ENCODE assay signal across 1 cellular context in the genomic region with DNA sequence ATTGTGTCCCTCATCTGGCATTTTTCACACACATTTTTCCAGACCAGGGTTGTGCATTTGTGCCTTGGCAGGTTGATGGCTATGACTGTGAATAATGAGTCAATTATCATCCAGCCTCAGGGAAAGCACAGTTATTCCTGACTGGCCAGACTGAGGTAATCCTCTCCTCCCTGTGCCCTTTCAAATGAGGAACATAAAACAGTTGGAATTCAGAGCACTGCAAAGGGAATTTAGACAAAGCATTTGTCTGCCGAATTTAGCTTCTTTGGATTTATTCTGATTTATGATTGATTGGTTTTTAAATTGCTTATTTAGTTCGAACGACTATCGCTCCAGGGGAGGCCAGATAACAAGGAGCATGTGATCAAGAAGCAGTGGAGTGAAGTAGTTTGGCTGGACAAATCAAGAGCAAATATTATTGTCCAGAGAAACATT.
TF ChIP-seq lines count a peak whose summit lies in the region.

No MANE protein-coding gene starts in this region.

TF ChIP-seq in SK-N-SH, 30 proteins besides CTCF, POLR2A, EP300 and RAD21 (continued from another document):
- TF ChIP-seq, protein P1, sequence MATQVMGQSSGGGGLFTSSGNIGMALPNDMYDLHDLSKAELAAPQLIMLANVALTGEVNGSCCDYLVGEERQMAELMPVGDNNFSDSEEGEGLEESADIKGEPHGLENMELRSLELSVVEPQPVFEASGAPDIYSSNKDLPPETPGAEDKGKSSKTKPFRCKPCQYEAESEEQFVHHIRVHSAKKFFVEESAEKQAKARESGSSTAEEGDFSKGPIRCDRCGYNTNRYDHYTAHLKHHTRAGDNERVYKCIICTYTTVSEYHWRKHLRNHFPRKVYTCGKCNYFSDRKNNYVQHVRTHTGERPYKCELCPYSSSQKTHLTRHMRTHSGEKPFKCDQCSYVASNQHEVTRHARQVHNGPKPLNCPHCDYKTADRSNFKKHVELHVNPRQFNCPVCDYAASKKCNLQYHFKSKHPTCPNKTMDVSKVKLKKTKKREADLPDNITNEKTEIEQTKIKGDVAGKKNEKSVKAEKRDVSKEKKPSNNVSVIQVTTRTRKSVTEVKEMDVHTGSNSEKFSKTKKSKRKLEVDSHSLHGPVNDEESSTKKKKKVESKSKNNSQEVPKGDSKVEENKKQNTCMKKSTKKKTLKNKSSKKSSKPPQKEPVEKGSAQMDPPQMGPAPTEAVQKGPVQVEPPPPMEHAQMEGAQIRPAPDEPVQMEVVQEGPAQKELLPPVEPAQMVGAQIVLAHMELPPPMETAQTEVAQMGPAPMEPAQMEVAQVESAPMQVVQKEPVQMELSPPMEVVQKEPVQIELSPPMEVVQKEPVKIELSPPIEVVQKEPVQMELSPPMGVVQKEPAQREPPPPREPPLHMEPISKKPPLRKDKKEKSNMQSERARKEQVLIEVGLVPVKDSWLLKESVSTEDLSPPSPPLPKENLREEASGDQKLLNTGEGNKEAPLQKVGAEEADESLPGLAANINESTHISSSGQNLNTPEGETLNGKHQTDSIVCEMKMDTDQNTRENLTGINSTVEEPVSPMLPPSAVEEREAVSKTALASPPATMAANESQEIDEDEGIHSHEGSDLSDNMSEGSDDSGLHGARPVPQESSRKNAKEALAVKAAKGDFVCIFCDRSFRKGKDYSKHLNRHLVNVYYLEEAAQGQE (IDR thresholded peaks at IDR 0.05; ENCODE audit: low read depth, low read length): no peak
- TF ChIP-seq MXI1 (IDR thresholded peaks at IDR 0.05; ENCODE audit: low read depth, low read length): peak; percentile 44; the same call in 1 of the 2 replicates
- no peak for TF ChIP-seq JUND (IDR thresholded peaks at IDR 0.05)
- no peak for TF ChIP-seq MEF2A (IDR thresholded peaks at IDR 0.05; ENCODE audit: borderline replicate concordance, low read depth)
- TF ChIP-seq GATA2 (CRISPR knock-in tag; IDR thresholded peaks at IDR 0.05): peak; percentile 61
- no peak for TF ChIP-seq GABPA (IDR thresholded peaks at IDR 0.05; ENCODE audit: low read depth)
- TF ChIP-seq CHD2 (IDR thresholded peaks at IDR 0.05; ENCODE audit: low read length, partially characterized antibody): peak; percentile 57
- no peak for TF ChIP-seq FOXM1 (IDR thresholded peaks at IDR 0.05; ENCODE audit: low read depth)
- TF ChIP-seq, protein P2, sequence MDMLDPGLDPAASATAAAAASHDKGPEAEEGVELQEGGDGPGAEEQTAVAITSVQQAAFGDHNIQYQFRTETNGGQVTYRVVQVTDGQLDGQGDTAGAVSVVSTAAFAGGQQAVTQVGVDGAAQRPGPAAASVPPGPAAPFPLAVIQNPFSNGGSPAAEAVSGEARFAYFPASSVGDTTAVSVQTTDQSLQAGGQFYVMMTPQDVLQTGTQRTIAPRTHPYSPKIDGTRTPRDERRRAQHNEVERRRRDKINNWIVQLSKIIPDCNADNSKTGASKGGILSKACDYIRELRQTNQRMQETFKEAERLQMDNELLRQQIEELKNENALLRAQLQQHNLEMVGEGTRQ (IDR thresholded peaks at IDR 0.05; ENCODE audit: borderline replicate concordance, low read depth, low read length): no peak
- TF ChIP-seq FOXJ3 (CRISPR knock-in tag; IDR thresholded peaks at IDR 0.05): peak; percentile 47; the same call in 1 of the 2 replicates
- no peak for TF ChIP-seq SIN3A (IDR thresholded peaks at IDR 0.05; ENCODE audit: borderline replicate concordance, low read depth, low read length)
- TF ChIP-seq, protein P3, sequence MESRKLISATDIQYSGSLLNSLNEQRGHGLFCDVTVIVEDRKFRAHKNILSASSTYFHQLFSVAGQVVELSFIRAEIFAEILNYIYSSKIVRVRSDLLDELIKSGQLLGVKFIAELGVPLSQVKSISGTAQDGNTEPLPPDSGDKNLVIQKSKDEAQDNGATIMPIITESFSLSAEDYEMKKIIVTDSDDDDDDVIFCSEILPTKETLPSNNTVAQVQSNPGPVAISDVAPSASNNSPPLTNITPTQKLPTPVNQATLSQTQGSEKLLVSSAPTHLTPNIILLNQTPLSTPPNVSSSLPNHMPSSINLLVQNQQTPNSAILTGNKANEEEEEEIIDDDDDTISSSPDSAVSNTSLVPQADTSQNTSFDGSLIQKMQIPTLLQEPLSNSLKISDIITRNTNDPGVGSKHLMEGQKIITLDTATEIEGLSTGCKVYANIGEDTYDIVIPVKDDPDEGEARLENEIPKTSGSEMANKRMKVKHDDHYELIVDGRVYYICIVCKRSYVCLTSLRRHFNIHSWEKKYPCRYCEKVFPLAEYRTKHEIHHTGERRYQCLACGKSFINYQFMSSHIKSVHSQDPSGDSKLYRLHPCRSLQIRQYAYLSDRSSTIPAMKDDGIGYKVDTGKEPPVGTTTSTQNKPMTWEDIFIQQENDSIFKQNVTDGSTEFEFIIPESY (IDR thresholded peaks at IDR 0.05; ENCODE audit: borderline replicate concordance, low read depth): no peak
- no peak for TF ChIP-seq NRF1 (IDR thresholded peaks at IDR 0.05; ENCODE audit: low read depth, low read length)
- peak; percentile 83 for TF ChIP-seq RCOR1 (IDR thresholded peaks at IDR 0.05; ENCODE audit: low read length)
